Comparison of ENCODE assay signal across 1 cellular context in genomic region chr3:160446522-160447056, GRCh38.
TF ChIP-seq lines count a peak whose summit lies in the region.

No MANE protein-coding gene starts in this region.

TF ChIP-seq in K562, 482 proteins besides CTCF, POLR2A, EP300 and RAD21:
- TF ChIP-seq CBX8 (IDR thresholded peaks at IDR 0.05; ENCODE audit: borderline replicate concordance, extremely low read depth, low read depth, low read length, poor library complexity, severe bottlenecking) (no peak), IRF2 (CRISPR knock-in tag; IDR thresholded peaks at IDR 0.05) (no peak), HNRNPUL1 (IDR thresholded peaks at IDR 0.05; ENCODE audit: low read length) (no peak), ELK3 (CRISPR knock-in tag; IDR thresholded peaks at IDR 0.05) (no peak), NRF1 (conservative IDR thresholded peaks at IDR 0.05 in 1 of 2, IDR thresholded peaks at IDR 0.05 in 1 of 2) (peak; percentile 47 to 60), POLR2G (IDR thresholded peaks at IDR 0.05; ENCODE audit: low read depth, low read length) (0 out of 2 replicates have a peak, but pooled peaks have one; percentile 26), ZBTB7A (IDR thresholded peaks at IDR 0.05; ENCODE audit: borderline replicate concordance, control insufficient read depth, low read depth, low read length) (peak; percentile 55; the same call in 1 of the 2 replicates), ETV1 (tag; conservative IDR thresholded peaks at IDR 0.05; ENCODE audit: low read depth) (no peak), JUND (IDR thresholded peaks at IDR 0.05; ENCODE audit: borderline replicate concordance, low read depth, low read length) (no peak), JUND (tag; IDR thresholded peaks at IDR 0.05; ENCODE audit: borderline replicate concordance, low read depth, low read length) (no peak), ZNF778 (CRISPR knock-in tag; IDR thresholded peaks at IDR 0.05) (no peak), SAFB2 (IDR thresholded peaks at IDR 0.05; ENCODE audit: borderline replicate concordance, low read depth, low read length, severe bottlenecking) (no peak), HDAC8 (tag; IDR thresholded peaks at IDR 0.05) (no peak), MLLT1 (IDR thresholded peaks at IDR 0.05) (peak in 1 of 2 experiments; percentile 56; a peak in 1 of 4 replicates), RBFOX2 (IDR thresholded peaks at IDR 0.05; ENCODE audit: low read depth, low read length) (peak; percentile 26; the same call in 1 of the 2 replicates)
